In genomic region chr1:236020359-236021000, GRCh38 we compare ENCODE assay signal across 1 cellular context.
TF ChIP-seq lines count a peak whose summit lies in the region.

No MANE protein-coding gene starts in this region.

TF ChIP-seq in HEK293T, 16 proteins besides CTCF, POLR2A, EP300 and RAD21 (continued from another document):
- TF ChIP-seq PKNOX1 (IDR thresholded peaks at IDR 0.05) (no peak), ARNT (IDR thresholded peaks at IDR 0.05) (no peak), FOXK2 (IDR thresholded peaks at IDR 0.05) (no peak), ZNF384 (IDR thresholded peaks at IDR 0.05) (no peak), FOXM1 (IDR thresholded peaks at IDR 0.05; ENCODE audit: borderline replicate concordance) (no peak), L3MBTL2 (conservative IDR thresholded peaks at IDR 0.05) (no peak), TARDBP (IDR thresholded peaks at IDR 0.05) (no peak)
